ENCODE assay signal across 8 cellular contexts in genomic region chr2:69828913-69829242, GRCh38. TPM values are rescaled to one million over a fixed set of nuclear protein-coding genes. Genes with fewer than 3 reads are reported as not detected.
DNase-seq lines count a peak whose midpoint lies in the region; ATAC-seq and TF ChIP-seq lines count a peak whose summit lies in the region.

No MANE protein-coding gene starts in this region.

- no peaks in the 10 kb centered on the region for H4K20me1 ChIP-seq in SK-N-SH (ENCODE audit: insufficient read depth)
- H4K20me1 ChIP-seq in smooth muscle cell (ENCODE audit: low read depth): peaks cover 3% of the 10 kb centered on the region

- peak overlapping the region; percentile 93 for H3K27ac ChIP-seq in left ventricle myocardium inferior (replicated peaks)
- H3K27ac ChIP-seq in SK-N-SH (ENCODE audit: low read depth in 2 of 2, low read length in 1 of 2): peak overlapping the region; percentile 87 to 95
- H3K27ac ChIP-seq in foreskin keratinocyte: peak overlapping the region; percentile 87
- peak overlapping the region; percentile 95 for H3K27ac ChIP-seq in smooth muscle cell (ENCODE audit: low read depth)

- H2AFZ ChIP-seq in SK-N-SH (ENCODE audit: low read depth) (peak overlapping the region; percentile 88), smooth muscle cell (ENCODE audit: low read depth) (peak overlapping the region; percentile 98)

- peak overlapping the region; percentile 72 for H3K9ac ChIP-seq in SK-N-SH
- peak overlapping the region; percentile 90 for H3K9ac ChIP-seq in smooth muscle cell (ENCODE audit: low read depth)

- POLR2A ChIA-PET in SK-N-SH (lab: Yijun Ruan, JAX): interaction anchor here (0.7 kb wide), 1 partner anchor 65 kb away, joined by 4 read pairs; the partner anchor contains the start of gene SNRNP27

- H3K9me3 ChIP-seq in left ventricle myocardium inferior (replicated peaks) (no peaks in the 10 kb centered on the region), SK-N-SH (no peaks in the 10 kb centered on the region), smooth muscle cell (replicated peaks; ENCODE audit: low read depth) (no peaks in the 10 kb centered on the region)

- ATAC-seq in Right ventricle myocardium superior (ENCODE audit: poor library complexity): no peak
- no peak for ATAC-seq in foreskin keratinocyte

- H3F3A ChIP-seq in SK-N-SH (replicated peaks; ENCODE audit: insufficient read depth) (peaks cover 14% of the 10 kb centered on the region), smooth muscle cell (ENCODE audit: low read depth) (no peaks in the 10 kb centered on the region)

- WGBS in SK-N-SH (ENCODE audit: low lambda C conversion rate): 25% methylated on average over 8 of the region's 8 CpGs
- WGBS in smooth muscle cell (ENCODE audit: low lambda C conversion rate): 14% methylated on average over 8 of the region's 8 CpGs

- CTCF ChIA-PET in SK-N-SH (lab: Yijun Ruan, JAX): interaction anchor here (0.7 to 5.0 kb wide), 3 partner anchors 12 to 640 kb away, joined by 3 to 38 read pairs (median 34); no protein-coding TSS in a partner anchor

- H3K36me3 ChIP-seq in left ventricle myocardium inferior (no peaks in the 10 kb centered on the region), SK-N-SH (replicated peaks in 1 of 2; ENCODE audit: control insufficient read depth in 1 of 2, insufficient read depth in 2 of 2, low read length in 1 of 2) (peaks cover 7 to 13% of the 10 kb centered on the region in 2 experiments), smooth muscle cell (ENCODE audit: low read depth) (no peaks in the 10 kb centered on the region)

- TF ChIP-seq RAD21 in SK-N-SH (IDR thresholded peaks at IDR 0.05; ENCODE audit: low read length): no peak

- DNase-seq in left ventricle myocardium inferior (no peak), Right ventricle myocardium superior (no peak), SK-N-SH (no peak), foreskin keratinocyte (no peak), smooth muscle cell (lab: John Stamatoyannopoulos, UW; ENCODE audit: unreplicated experiment) (no peak), epidermal melanocyte (ENCODE audit: insufficient read length, low spot score) (no peak), NCI-H2196 (lab: John Stamatoyannopoulos, UW; ENCODE audit: unreplicated experiment) (no peak), NCI-H82 (lab: John Stamatoyannopoulos, UW) (no peak)

- no peaks in the 10 kb centered on the region for H3K9me2 ChIP-seq in SK-N-SH

- H3K27me3 ChIP-seq in left ventricle myocardium inferior (ENCODE audit: low read depth): no peaks in the 10 kb centered on the region
- no peaks in the 10 kb centered on the region for H3K27me3 ChIP-seq in SK-N-SH (ENCODE audit: insufficient read depth)
- H3K27me3 ChIP-seq in foreskin keratinocyte: no peaks in the 10 kb centered on the region
- H3K27me3 ChIP-seq in smooth muscle cell (ENCODE audit: low read depth): no peaks in the 10 kb centered on the region

- peak overlapping the region; percentile 91 for H3K4me3 ChIP-seq in left ventricle myocardium inferior
- peak overlapping the region; percentile 82 to 95 for H3K4me3 ChIP-seq in SK-N-SH (ENCODE audit: low read depth in 2 of 2, low read length in 1 of 2)
- peak overlapping the region; percentile 95 for H3K4me3 ChIP-seq in smooth muscle cell

- H3K4me1 ChIP-seq in left ventricle myocardium inferior (peaks cover 43% of the 10 kb centered on the region), SK-N-SH (ENCODE audit: control insufficient read depth in 1 of 2, insufficient read depth in 2 of 2, low read depth in 1 of 2, low read length in 1 of 2) (peaks cover 10 to 11% of the 10 kb centered on the region in 2 experiments), foreskin keratinocyte (peaks cover 8% of the 10 kb centered on the region), smooth muscle cell (ENCODE audit: low read depth) (peaks cover 17% of the 10 kb centered on the region)

- no peak for TF ChIP-seq CTCF in left ventricle myocardium inferior (IDR thresholded peaks at IDR 0.05; ENCODE audit: borderline replicate concordance)
- TF ChIP-seq CTCF in SK-N-SH (IDR thresholded peaks at IDR 0.05): no peak
- TF ChIP-seq CTCF in foreskin keratinocyte (conservative IDR thresholded peaks at IDR 0.05): no peak
- no peak for TF ChIP-seq CTCF in smooth muscle cell (IDR thresholded peaks at IDR 0.05; ENCODE audit: borderline replicate concordance, insufficient read depth, poor library complexity, severe bottlenecking)

- H3K79me2 ChIP-seq in SK-N-SH (ENCODE audit: insufficient read depth) (peaks cover 40% of the 10 kb centered on the region), smooth muscle cell (ENCODE audit: low read depth) (peaks cover 39% of the 10 kb centered on the region)

- no peak for TF ChIP-seq EP300 in SK-N-SH (IDR thresholded peaks at IDR 0.05; ENCODE audit: borderline replicate concordance in 1 of 2, low read depth in 1 of 2, low read length in 1 of 2)

- intact Hi-C loops in left ventricle myocardium inferior (cut with micrococcal nuclease): no loop called here
- intact Hi-C loops in Right ventricle myocardium superior (cut with DNase I): no loop called here

- H3K4me2 ChIP-seq in SK-N-SH: peak overlapping the region; percentile 83
- H3K4me2 ChIP-seq in smooth muscle cell: peak overlapping the region; percentile 92

TF ChIP-seq in SK-N-SH, 30 proteins besides CTCF, POLR2A, EP300 and RAD21:
- TF ChIP-seq ZBTB33 (IDR thresholded peaks at IDR 0.05; ENCODE audit: borderline replicate concordance, low read depth) (no peak), GATA2 (CRISPR knock-in tag; IDR thresholded peaks at IDR 0.05) (no peak), REST (IDR thresholded peaks at IDR 0.05; ENCODE audit: low read depth, low read length) (no peak), EZH2phosphoT487 (IDR thresholded peaks at IDR 0.05; ENCODE audit: borderline replicate concordance, low read depth) (no peak), YY1 (IDR thresholded peaks at IDR 0.05; ENCODE audit: low read depth) (no peak), PBX3 (IDR thresholded peaks at IDR 0.05) (no peak), SIN3A (IDR thresholded peaks at IDR 0.05; ENCODE audit: borderline replicate concordance, low read depth, low read length) (no peak), MEF2A (IDR thresholded peaks at IDR 0.05; ENCODE audit: borderline replicate concordance, low read depth) (no peak)

RNA-seq across cellular contexts. Expression of gene GMCL1, which starts 0.6 kb away (rescaled TPM):
- total RNA-seq in left ventricle myocardium inferior: 5.3 TPM
- 4.1 TPM for total RNA-seq in Right ventricle myocardium superior
- 5.3 and 6.2 TPM in 2 replicates for polyA plus RNA-seq in SK-N-SH (2012; rRNA removed)
- 6.4 and 7.6 TPM in 2 replicates for polyA plus RNA-seq in SK-N-SH (2012; cell fraction: cytosol; rRNA removed)
- polyA plus RNA-seq in SK-N-SH (2012; cell fraction: nucleus; rRNA removed): 6.2 and 8.9 TPM in 2 replicates
- total RNA-seq in foreskin keratinocyte: 9.9 and 11.9 TPM in 2 replicates
- polyA plus RNA-seq in foreskin keratinocyte: 3.8 and 5.7 TPM in 2 replicates
- 10.4 and 14.7 TPM in 2 replicates for total RNA-seq in smooth muscle cell
- 9.4 and 10.6 TPM in 2 replicates for polyA plus RNA-seq in smooth muscle cell
